1 cellular context compared by ENCODE assay signal in the genomic region with DNA sequence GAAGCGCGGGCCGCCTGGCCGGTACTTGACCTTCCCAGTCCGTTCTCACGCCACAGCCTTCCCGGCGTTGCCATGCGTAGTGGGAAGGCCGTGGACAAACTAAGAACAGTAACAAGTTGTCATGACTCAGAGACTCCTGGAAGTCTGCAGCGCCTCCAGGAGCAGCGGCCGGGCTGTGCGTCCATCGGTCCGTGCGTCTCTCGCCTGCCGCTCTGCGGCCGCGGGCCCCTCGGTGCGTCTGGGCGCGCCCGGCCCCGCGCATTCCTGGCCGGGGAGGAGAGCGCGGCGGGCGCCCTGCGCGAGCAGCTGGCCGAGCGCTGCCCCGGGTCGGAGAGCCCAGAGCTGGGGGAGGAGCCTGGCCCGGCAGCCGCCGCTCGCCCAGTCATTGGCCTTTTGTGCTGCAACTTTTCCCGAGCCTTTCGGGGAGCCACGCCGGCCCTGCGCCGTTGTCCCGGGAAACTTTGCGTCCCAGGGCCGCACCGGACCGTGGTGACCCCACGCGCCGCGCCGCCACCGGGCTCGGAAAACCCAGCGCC.
TF ChIP-seq lines count a peak whose summit lies in the region.

No MANE protein-coding gene starts in this region.

TF ChIP-seq in H1, 55 proteins besides CTCF, POLR2A, EP300 and RAD21:
- TF ChIP-seq POLR2AphosphoS5 (IDR thresholded peaks at IDR 0.05; ENCODE audit: low read depth, low read length) (0 out of 2 replicates have a peak, but pooled peaks have one; percentile 29), TAF1 (IDR thresholded peaks at IDR 0.05; ENCODE audit: low read depth, low read length) (peak; percentile 68), CTBP2 (IDR thresholded peaks at IDR 0.05; ENCODE audit: borderline replicate concordance, insufficient read depth, insufficient read length, low read length) (peak; percentile 42), SP1 (IDR thresholded peaks at IDR 0.05; ENCODE audit: low read depth, low read length) (no peak), SIN3A (conservative IDR thresholded peaks at IDR 0.05 in 1 of 2, IDR thresholded peaks at IDR 0.05 in 1 of 2; ENCODE audit: low read depth in 1 of 2, low read length in 2 of 2) (0 out of 4 replicates have a peak, but pooled peaks of 1 of the 2 experiments have one; percentile 29), TEAD4 (IDR thresholded peaks at IDR 0.05; ENCODE audit: low read depth, low read length) (peak; percentile 87)
- TF ChIP-seq, protein P1, sequence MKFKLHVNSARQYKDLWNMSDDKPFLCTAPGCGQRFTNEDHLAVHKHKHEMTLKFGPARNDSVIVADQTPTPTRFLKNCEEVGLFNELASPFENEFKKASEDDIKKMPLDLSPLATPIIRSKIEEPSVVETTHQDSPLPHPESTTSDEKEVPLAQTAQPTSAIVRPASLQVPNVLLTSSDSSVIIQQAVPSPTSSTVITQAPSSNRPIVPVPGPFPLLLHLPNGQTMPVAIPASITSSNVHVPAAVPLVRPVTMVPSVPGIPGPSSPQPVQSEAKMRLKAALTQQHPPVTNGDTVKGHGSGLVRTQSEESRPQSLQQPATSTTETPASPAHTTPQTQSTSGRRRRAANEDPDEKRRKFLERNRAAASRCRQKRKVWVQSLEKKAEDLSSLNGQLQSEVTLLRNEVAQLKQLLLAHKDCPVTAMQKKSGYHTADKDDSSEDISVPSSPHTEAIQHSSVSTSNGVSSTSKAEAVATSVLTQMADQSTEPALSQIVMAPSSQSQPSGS (IDR thresholded peaks at IDR 0.05; ENCODE audit: low read length): no peak
